1 cellular context compared by ENCODE assay signal in the genomic region with DNA sequence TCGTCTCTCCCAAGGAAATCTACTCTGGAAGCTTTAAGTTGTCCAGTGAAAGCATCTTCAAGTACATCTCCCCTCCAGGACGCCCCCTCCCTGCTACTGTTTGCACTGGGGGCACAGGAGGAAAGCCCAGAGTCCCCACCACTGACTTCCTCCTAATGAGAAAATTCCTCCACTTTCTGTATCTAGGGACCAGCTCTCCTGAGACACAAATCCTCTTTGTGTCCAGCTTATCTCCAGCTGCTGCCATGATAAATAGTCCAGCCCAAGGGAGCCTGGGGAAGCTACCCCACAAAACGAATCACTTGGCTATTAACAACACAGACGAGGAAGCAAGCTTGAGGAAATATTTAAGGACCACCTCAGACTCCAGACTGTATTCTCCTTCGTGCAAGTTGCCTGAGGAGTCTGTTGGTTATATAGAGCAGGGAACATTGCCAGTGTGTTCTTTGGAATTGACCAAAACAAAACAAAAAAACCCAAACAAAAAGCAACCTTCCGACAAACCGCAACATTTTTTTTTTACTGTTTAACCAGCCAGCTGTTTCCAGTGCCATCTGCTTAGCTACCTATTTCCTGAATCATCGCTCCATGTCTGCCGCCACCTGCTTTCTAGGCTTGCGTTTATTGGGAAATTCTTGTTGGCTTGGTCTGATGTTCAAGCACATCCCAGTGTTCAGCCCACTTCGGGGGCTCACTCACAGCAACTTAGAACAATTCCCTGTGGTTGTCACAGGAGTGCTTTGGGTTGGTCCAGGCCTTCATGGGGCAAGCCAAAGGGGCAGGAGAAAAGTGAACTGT.
TF ChIP-seq lines count a peak whose summit lies in the region.

No MANE protein-coding gene starts in this region.

TF ChIP-seq in IMR-90, 13 proteins besides CTCF, POLR2A, EP300 and RAD21 (continued from another document):
- TF ChIP-seq MAFK (IDR thresholded peaks at IDR 0.05; ENCODE audit: low read depth, low read length) (no peak), SMC3 (IDR thresholded peaks at IDR 0.05; ENCODE audit: low read depth, low read length) (no peak), MXI1 (IDR thresholded peaks at IDR 0.05; ENCODE audit: borderline replicate concordance, low read depth, low read length) (no peak), RFX5 (IDR thresholded peaks at IDR 0.05; ENCODE audit: low read depth, low read length) (no peak), NFE2L2 (IDR thresholded peaks at IDR 0.05; ENCODE audit: low read depth, low read length) (no peak), BHLHE40 (IDR thresholded peaks at IDR 0.05; ENCODE audit: low read depth, low read length) (no peak), RCOR1 (IDR thresholded peaks at IDR 0.05; ENCODE audit: insufficient replicate concordance, low read length) (no peak), MAZ (IDR thresholded peaks at IDR 0.05; ENCODE audit: borderline replicate concordance, low read depth, low read length) (no peak), FOS (IDR thresholded peaks at IDR 0.05; ENCODE audit: low read depth, low read length) (no peak), CEBPB (IDR thresholded peaks at IDR 0.05; ENCODE audit: low read depth, low read length) (no peak)
- TF ChIP-seq, protein P1, sequence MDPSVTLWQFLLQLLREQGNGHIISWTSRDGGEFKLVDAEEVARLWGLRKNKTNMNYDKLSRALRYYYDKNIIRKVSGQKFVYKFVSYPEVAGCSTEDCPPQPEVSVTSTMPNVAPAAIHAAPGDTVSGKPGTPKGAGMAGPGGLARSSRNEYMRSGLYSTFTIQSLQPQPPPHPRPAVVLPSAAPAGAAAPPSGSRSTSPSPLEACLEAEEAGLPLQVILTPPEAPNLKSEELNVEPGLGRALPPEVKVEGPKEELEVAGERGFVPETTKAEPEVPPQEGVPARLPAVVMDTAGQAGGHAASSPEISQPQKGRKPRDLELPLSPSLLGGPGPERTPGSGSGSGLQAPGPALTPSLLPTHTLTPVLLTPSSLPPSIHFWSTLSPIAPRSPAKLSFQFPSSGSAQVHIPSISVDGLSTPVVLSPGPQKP (IDR thresholded peaks at IDR 0.05; ENCODE audit: borderline replicate concordance, low read depth, low read length) = no peak
